ENCODE assay signal across 26 cellular contexts in the genomic region with DNA sequence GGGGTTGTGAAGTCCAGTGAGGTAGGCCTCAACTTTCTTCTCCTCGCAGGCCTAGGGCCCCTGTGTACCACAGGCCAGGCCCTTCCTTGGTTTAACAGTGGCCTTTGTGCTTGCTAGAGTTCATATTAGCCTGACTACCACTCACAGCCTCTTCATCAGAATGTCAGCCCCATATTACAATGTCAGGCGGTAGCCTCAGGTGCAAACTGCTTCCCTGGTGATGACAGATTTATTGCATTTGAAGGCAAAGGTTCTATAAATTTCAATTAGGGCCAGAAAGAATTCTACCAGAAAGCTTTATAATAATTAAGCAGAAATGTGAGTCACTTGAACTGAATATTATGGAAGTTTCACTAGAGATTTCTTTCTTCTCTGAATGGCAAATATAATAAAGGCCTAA.
"Had no signal": no experiment of that assay in that cellular context is flagged by ENCODE, and none has a peak within 500 bp of the region (broad histone marks: within the 10 kb centered on the region; RNA-seq: fewer than 3 reads in every experiment).

No MANE protein-coding gene starts in this region.

- H3K9me3 ChIP-seq: ascending aorta, MG63, Peyer's patch, SJSA1, SK-N-SH had no signal

- H3K4me2 ChIP-seq: SK-N-SH had no signal

- H3K9me2 ChIP-seq: SK-N-SH had no signal

- H3K27ac ChIP-seq: ascending aorta, cardiac muscle cell, Peyer's patch, SJSA1 had no signal

- DNase-seq: activated CD4-positive, alpha-beta T cell treated with anti-CD3 and anti-CD28 coated beads, Interleukin-2, amount 10 ng/mL, durations not matched to agents 24 days and 14 days; activated CD4-positive, alpha-beta T cell treated with anti-CD3 and anti-CD28 coated beads, Interleukin-2, amount 50 U/mL, for 4 hours; activated CD8-positive, alpha-beta T cell treated with anti-CD3 and anti-CD28 coated beads, Interleukin-2, amount 10 ng/mL, durations not matched to agents 7 days and 5 days; activated gamma-delta T cell; activated naive CD4-positive, alpha-beta T cell treated with Interleukin-2 at 50 U/mL for 16 hours; activated naive CD8-positive, alpha-beta T cell treated with anti-CD3 and anti-CD28 coated beads, Interleukin-2, amount 10 ng/mL, durations not matched to agents 7 days and 5 days; activated T-cell treated with anti-CD3 and anti-CD28 coated beads, Interleukin-2, amount 50 U/mL, for 24 hours; amygdala; Kasumi-1; KG1; MG63; NCI-H1048; NCI-H187 treated with DMSO at 0.1 percent for 48 hours; NCI-H2081; NCI-H446; NCI-H510A treated with DMSO at 0.1 percent for 48 hours; NCI-H526 treated with DMSO at 0.1 percent for 48 hours; NCI-H82; PC-3; Peyer's patch; RPMI8226; SHP77 treated with DMSO at 0.1 percent for 48 hours; SK-N-SH had no signal

- H3K36me3 ChIP-seq: ascending aorta, cardiac muscle cell, MG63, Peyer's patch, SJSA1 had no signal

- H3K27me3 ChIP-seq: ascending aorta, cardiac muscle cell, MG63, Peyer's patch, SJSA1 had no signal

- ATAC-seq: activated CD8-positive, alpha-beta T cell treated with anti-CD3 and anti-CD28 coated beads, Interleukin-2, amount 10 ng/mL, durations not matched to agents 7 days and 5 days; PC-3 had no signal

- H3K4me3 ChIP-seq: ascending aorta, cardiac muscle cell, MG63, Peyer's patch, SJSA1 had no signal

- H3K4me1 ChIP-seq: ascending aorta, Peyer's patch, SJSA1 had no signal
